ENCODE assay signal across 23 cellular contexts in the genomic region with DNA sequence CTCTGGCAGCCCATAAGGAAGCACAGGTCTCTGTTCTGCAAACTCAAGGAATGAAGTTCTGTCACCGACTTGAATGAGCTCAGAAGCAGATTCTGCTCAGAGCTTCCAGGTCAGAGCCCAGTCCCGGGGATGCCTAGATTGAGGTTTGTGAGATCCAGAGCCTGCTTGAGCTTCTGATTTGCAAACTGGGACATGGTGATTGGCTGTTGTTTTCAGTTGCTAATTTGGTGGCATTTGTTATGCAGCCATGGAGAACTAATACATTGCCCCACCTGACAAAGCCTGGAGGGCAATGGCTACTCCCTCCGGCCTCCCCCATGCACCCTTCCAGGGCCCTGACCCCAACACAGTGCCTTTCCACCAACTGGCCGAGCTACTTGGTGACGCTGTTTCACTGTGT.
"Had no signal": no experiment of that assay in that cellular context is flagged by ENCODE, and none has a peak within 500 bp of the region (broad histone marks: within the 10 kb centered on the region; RNA-seq: fewer than 3 reads in every experiment).

No MANE protein-coding gene starts in this region.

- H3K36me3 ChIP-seq: colonic mucosa, esophagus squamous epithelium, gastroesophageal sphincter, lower lobe of right lung, tibial nerve, WERI-Rb-1 had no signal

- H3K4me1 Mint-ChIP-seq: activated naive CD8-positive, alpha-beta T cell treated with anti-CD3 and anti-CD28 coated beads for 36 hours; stimulated activated effector memory CD8-positive, alpha-beta T cell treated with anti-CD3 and anti-CD28 coated beads, Interleukin-12 subunit alpha, Interleukin-12 subunit beta, amount 100 ng/mL, for 72 hours; stimulated activated naive CD8-positive, alpha-beta T cell treated with anti-CD3 and anti-CD28 coated beads, Interleukin-15, amount 100 ng/mL, for 72 hours had no signal

- H3K36me3 Mint-ChIP-seq: activated naive CD8-positive, alpha-beta T cell treated with anti-CD3 and anti-CD28 coated beads for 36 hours; stimulated activated effector memory CD8-positive, alpha-beta T cell treated with anti-CD3 and anti-CD28 coated beads, Interleukin-12 subunit alpha, Interleukin-12 subunit beta, amount 100 ng/mL, for 72 hours had no signal

- H3K4me1 ChIP-seq: colonic mucosa, esophagus squamous epithelium, gastroesophageal sphincter, lower lobe of right lung, tibial nerve had no signal

- ATAC-seq: activated T-cell treated with anti-CD3 and anti-CD28 coated beads, Interleukin-2, amount 50 U/mL, for 4 hours; gastroesophageal sphincter; left lobe of liver; lower lobe of right lung; naive thymus-derived CD8-positive, alpha-beta T cell; sciatic nerve; stimulated activated effector memory CD8-positive, alpha-beta T cell treated with anti-CD3 and anti-CD28 coated beads, Interleukin-12 subunit alpha, Interleukin-12 subunit beta, amount 100 ng/mL, for 72 hours; stimulated activated naive CD8-positive, alpha-beta T cell treated with anti-CD3 and anti-CD28 coated beads, Interleukin-15, amount 100 ng/mL, for 72 hours had no signal

- DNase-seq: activated CD4-positive, alpha-beta T cell treated with anti-CD3 and anti-CD28 coated beads for 1 hour; activated CD8-positive, alpha-beta memory T cell treated with anti-CD3 and anti-CD28 coated beads for 24 hours; activated CD8-positive, alpha-beta memory T cell treated with anti-CD3 and anti-CD28 coated beads, Interleukin-2, amount 50 U/mL, for 48 hours; activated naive CD4-positive, alpha-beta T cell; activated naive CD8-positive, alpha-beta T cell treated with anti-CD3 and anti-CD28 coated beads for 36 hours; activated T-cell treated with anti-CD3 and anti-CD28 coated beads, Interleukin-2, amount 50 U/mL, for 4 hours; colonic mucosa; esophagus squamous epithelium; hypothalamus; islet precursor cell; lower lobe of right lung; naive thymus-derived CD8-positive, alpha-beta T cell; small intestine; stimulated activated CD4-positive, alpha-beta T cell treated with anti-CD3 and anti-CD28 coated beads, Interleukin-2, amount 100 ng/mL, for 24 hours; stimulated activated naive CD8-positive, alpha-beta T cell treated with anti-CD3 and anti-CD28 coated beads, Interleukin-15, amount 100 ng/mL, for 72 hours; T-helper 1 cell; WERI-Rb-1 had no signal

- H3K4me3 Mint-ChIP-seq: activated naive CD8-positive, alpha-beta T cell treated with anti-CD3 and anti-CD28 coated beads for 36 hours; activated T-cell treated with anti-CD3 and anti-CD28 coated beads, Interleukin-2, amount 50 U/mL, for 4 hours; naive thymus-derived CD8-positive, alpha-beta T cell; stimulated activated effector memory CD8-positive, alpha-beta T cell treated with anti-CD3 and anti-CD28 coated beads, Interleukin-12 subunit alpha, Interleukin-12 subunit beta, amount 100 ng/mL, for 72 hours; stimulated activated naive CD8-positive, alpha-beta T cell treated with anti-CD3 and anti-CD28 coated beads, Interleukin-15, amount 100 ng/mL, for 72 hours had no signal

- H3K4me3 ChIP-seq: colonic mucosa, esophagus squamous epithelium, gastroesophageal sphincter, lower lobe of right lung, tibial nerve had no signal

- H3K27ac ChIP-seq: colonic mucosa, esophagus squamous epithelium, gastroesophageal sphincter, lower lobe of right lung, tibial nerve, WERI-Rb-1 had no signal

- H3K9me3 ChIP-seq: colonic mucosa, esophagus squamous epithelium, gastroesophageal sphincter, lower lobe of right lung had no signal

- H3K27me3 Mint-ChIP-seq: activated naive CD8-positive, alpha-beta T cell treated with anti-CD3 and anti-CD28 coated beads for 36 hours had no signal

- H3K27me3 ChIP-seq: colonic mucosa, esophagus squamous epithelium, gastroesophageal sphincter, tibial nerve had no signal

- H3K27ac Mint-ChIP-seq: activated naive CD8-positive, alpha-beta T cell treated with anti-CD3 and anti-CD28 coated beads for 36 hours; activated T-helper 2 cell treated with anti-CD3 and anti-CD28 coated beads, Interferon-gamma antibody, Interleukin-2, Interleukin-4, amounts not matched to agents 10 μg/mL and 5 μg/mL and 100 μg/mL, durations not matched to agents 14 hours and 24 hours and 36 hours; naive thymus-derived CD8-positive, alpha-beta T cell; stimulated activated effector memory CD8-positive, alpha-beta T cell treated with anti-CD3 and anti-CD28 coated beads, Interleukin-12 subunit alpha, Interleukin-12 subunit beta, amount 100 ng/mL, for 72 hours had no signal
